In the genomic region with DNA sequence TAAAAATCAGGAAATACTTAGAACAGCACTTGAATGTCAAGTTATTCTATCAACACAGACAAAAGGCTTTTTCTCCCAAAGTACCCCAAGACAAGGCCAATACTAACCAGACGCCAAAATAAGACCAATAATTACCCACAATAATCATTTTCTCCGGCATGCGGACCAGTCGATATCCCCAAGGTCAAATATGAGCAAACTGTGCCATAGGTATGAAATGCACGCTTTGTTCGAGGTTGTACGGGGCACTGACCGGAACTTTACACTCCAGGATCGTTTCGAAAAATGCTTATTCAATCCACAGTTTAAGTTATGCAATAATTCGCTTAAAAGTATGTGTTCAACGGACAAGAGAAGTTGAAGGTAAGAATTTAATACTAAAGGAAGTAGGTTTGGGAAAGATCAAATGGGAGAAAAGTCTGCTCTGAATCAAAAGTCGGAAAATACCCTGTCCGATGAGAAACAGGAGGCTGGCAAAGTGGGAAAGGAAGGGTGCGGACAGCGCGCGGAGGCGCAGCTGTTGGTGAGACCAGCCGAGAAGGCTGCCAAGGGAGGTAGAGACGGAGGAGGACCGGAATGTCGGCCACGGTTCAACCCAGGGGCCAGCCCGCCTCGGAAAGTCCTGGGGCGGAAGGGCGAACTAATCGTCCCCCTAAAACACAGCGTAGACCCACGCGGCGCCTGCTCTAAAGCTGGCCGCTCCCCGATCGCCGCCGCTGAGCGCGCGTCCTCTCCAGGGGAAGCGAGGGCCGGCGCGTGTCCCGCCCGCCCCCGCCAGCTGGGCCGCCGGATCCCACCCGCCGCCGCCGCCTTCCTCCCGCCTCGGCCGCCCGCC, we compare ENCODE assay signal across 8 cellular contexts. TPM values are rescaled to one million over a fixed set of nuclear protein-coding genes. Genes with fewer than 3 reads are reported as not detected.
DNase-seq lines count a peak whose midpoint lies in the region; ATAC-seq lines count a peak whose summit lies in the region.

No MANE protein-coding gene starts in this region.

- peak; percentile 27 for ATAC-seq in GM19043 (IDR thresholded peaks at IDR 0.05; ENCODE audit: low read depth, unreplicated experiment)
- peak; percentile 33 for ATAC-seq in HG03159 (IDR thresholded peaks at IDR 0.05; ENCODE audit: unreplicated experiment)

- DNase-seq in D341Med (ENCODE audit: low spot score) (peak; percentile 85), NCI-H510A treated with DMSO at 0.1 percent for 48 hours (lab: John Stamatoyannopoulos, UW) (peak; percentile 92), hepatic stellate cell (ENCODE audit: low spot score) (peak; percentile 53), renal cortical epithelial cell (ENCODE audit: low read depth) (peak; percentile 29), HK-2 (ENCODE audit: unreplicated experiment) (no peak)

- H3K27ac ChIP-seq in angular gyrus (ENCODE audit: low read depth, low read length) = peak overlapping the region; percentile 80

RNA-seq across cellular contexts. Expression of a gene that starts 0.8 kb away (rescaled TPM):
- 1.3 TPM in 1 of 2 replicates, not detected in the other for total RNA-seq in renal cortical epithelial cell

RNA-seq across cellular contexts. Expression of a gene that starts 1.0 kb away (rescaled TPM):
- total RNA-seq in renal cortical epithelial cell = 13.4 and 27.0 TPM in 2 replicates

RNA-seq across cellular contexts. Expression of a gene that starts 26.3 kb away (rescaled TPM):
- total RNA-seq in renal cortical epithelial cell = 42.6 and 55.0 TPM in 2 replicates
